ENCODE assay signal across 20 cellular contexts in the genomic region with DNA sequence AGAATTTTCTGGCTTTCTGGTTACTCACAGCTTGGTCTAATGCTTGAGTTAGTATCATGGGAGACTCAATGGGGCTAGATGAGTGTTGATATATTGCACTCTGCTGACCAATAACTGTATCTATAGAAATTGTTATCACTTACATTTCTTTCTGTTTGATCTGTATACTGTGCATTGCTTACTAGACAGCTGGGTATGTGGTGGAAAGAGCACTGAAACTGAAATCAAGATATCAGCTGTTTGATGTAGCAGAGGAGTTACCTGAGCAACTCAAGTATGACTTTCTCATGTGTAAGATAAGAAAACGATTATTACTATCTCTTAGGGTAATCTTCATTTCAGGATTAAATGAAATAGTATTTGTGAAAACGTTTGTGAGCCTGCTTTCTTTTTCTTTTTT.
"Had no signal": no experiment of that assay in that cellular context is flagged by ENCODE, and none has a peak within 500 bp of the region (broad histone marks: within the 10 kb centered on the region; RNA-seq: fewer than 3 reads in every experiment).

No MANE protein-coding gene starts in this region.

- H3K9me3 Mint-ChIP-seq: activated T-helper 2 cell treated with anti-CD3 and anti-CD28 coated beads, Interferon-gamma antibody, Interleukin-2, Interleukin-4, amounts not matched to agents 10 μg/mL and 5 μg/mL and 100 μg/mL, durations not matched to agents 14 hours and 24 hours and 36 hours had no signal

- ATAC-seq: activated CD4-positive, CD25-positive, alpha-beta regulatory T cell treated with anti-CD3 and anti-CD28 coated beads, Interleukin-2, amount 50 U/mL, for 24 hours; activated CD8-positive, alpha-beta T cell treated with anti-CD3 and anti-CD28 coated beads, Interleukin-2, amount 10 ng/mL, durations not matched to agents 7 days and 5 days; left ventricle myocardium superior had no signal

- H3K27ac ChIP-seq: brain microvascular endothelial cell, dorsolateral prefrontal cortex, tibial nerve had no signal

- H3K4me3 Mint-ChIP-seq: activated CD4-positive, alpha-beta T cell treated with anti-CD3 and anti-CD28 coated beads, Interleukin-2, amount 10 ng/mL, durations not matched to agents 7 days and 5 days; activated CD8-positive, alpha-beta T cell treated with anti-CD3 and anti-CD28 coated beads, Interleukin-2, amount 10 ng/mL, durations not matched to agents 7 days and 5 days; activated naive CD8-positive, alpha-beta T cell treated with anti-CD3 and anti-CD28 coated beads, Interleukin-2, amount 10 ng/mL, durations not matched to agents 7 days and 5 days; activated T-cell treated with anti-CD3 and anti-CD28 coated beads, Interleukin-2, amount 50 U/mL, for 24 hours had no signal

- H3K27ac Mint-ChIP-seq: activated CD4-positive, alpha-beta T cell treated with anti-CD3 and anti-CD28 coated beads, Interleukin-2, amount 10 ng/mL, durations not matched to agents 7 days and 5 days; activated CD8-positive, alpha-beta T cell treated with anti-CD3 and anti-CD28 coated beads, Interleukin-2, amount 10 ng/mL, durations not matched to agents 7 days and 5 days; activated naive CD8-positive, alpha-beta T cell treated with anti-CD3 and anti-CD28 coated beads, Interleukin-2, amount 10 ng/mL, durations not matched to agents 7 days and 5 days; activated T-cell treated with anti-CD3 and anti-CD28 coated beads, Interleukin-2, amount 50 U/mL, for 24 hours; activated T-helper 2 cell treated with anti-CD3 and anti-CD28 coated beads, Interferon-gamma antibody, Interleukin-2, Interleukin-4, amounts not matched to agents 10 μg/mL and 5 μg/mL and 100 μg/mL, durations not matched to agents 14 hours and 24 hours and 36 hours had no signal

- FAIRE-seq: colon, urothelium cell line had no signal

- H3K36me3 ChIP-seq: brain microvascular endothelial cell, tibial nerve had no signal

- DNase-seq: activated CD4-positive, alpha-beta T cell treated with anti-CD3 and anti-CD28 coated beads, Interleukin-2, amount 10 ng/mL, durations not matched to agents 7 days and 5 days; activated CD8-positive, alpha-beta T cell treated with anti-CD3 and anti-CD28 coated beads, Interleukin-2, amount 10 ng/mL, durations not matched to agents 7 days and 5 days; activated naive CD4-positive, alpha-beta T cell treated with Interleukin-2 at 50 U/mL for 16 hours; activated naive CD8-positive, alpha-beta T cell treated with anti-CD3 and anti-CD28 coated beads, Interleukin-2, amount 10 ng/mL, durations not matched to agents 7 days and 5 days; activated T-cell treated with anti-CD3 and anti-CD28 coated beads, Interleukin-2, amount 50 U/mL, for 24 hours; anterior cingulate cortex; brain microvascular endothelial cell; central memory CD4-positive, alpha-beta T cell; dorsolateral prefrontal cortex; left ventricle myocardium superior; occipital lobe; retina; stimulated activated CD8-positive, alpha-beta memory T cell treated with anti-CD3 and anti-CD28 coated beads, Interleukin-4, amount 100 ng/mL, for 48 hours; stimulated activated naive CD4-positive, alpha-beta T cell treated with Interleukin-2 at 50 U/mL for 16 hours; substantia nigra had no signal

- H3K4me1 Mint-ChIP-seq: activated CD4-positive, alpha-beta T cell treated with anti-CD3 and anti-CD28 coated beads, Interleukin-2, amount 10 ng/mL, durations not matched to agents 7 days and 5 days; activated naive CD8-positive, alpha-beta T cell treated with anti-CD3 and anti-CD28 coated beads, Interleukin-2, amount 10 ng/mL, durations not matched to agents 7 days and 5 days had no signal

- H3K27me3 Mint-ChIP-seq: activated naive CD8-positive, alpha-beta T cell treated with anti-CD3 and anti-CD28 coated beads, Interleukin-2, amount 10 ng/mL, durations not matched to agents 7 days and 5 days; activated T-cell treated with anti-CD3 and anti-CD28 coated beads, Interleukin-2, amount 50 U/mL, for 24 hours had no signal

- H3K27me3 ChIP-seq: brain microvascular endothelial cell, dorsolateral prefrontal cortex, tibial nerve had no signal

- H3K4me3 ChIP-seq: dorsolateral prefrontal cortex, tibial nerve had no signal

- H3K36me3 Mint-ChIP-seq: activated naive CD8-positive, alpha-beta T cell treated with anti-CD3 and anti-CD28 coated beads, Interleukin-2, amount 10 ng/mL, durations not matched to agents 7 days and 5 days had no signal

- H3K9me3 ChIP-seq: tibial nerve had no signal
